8 cellular contexts compared by ENCODE assay signal in the genomic region with DNA sequence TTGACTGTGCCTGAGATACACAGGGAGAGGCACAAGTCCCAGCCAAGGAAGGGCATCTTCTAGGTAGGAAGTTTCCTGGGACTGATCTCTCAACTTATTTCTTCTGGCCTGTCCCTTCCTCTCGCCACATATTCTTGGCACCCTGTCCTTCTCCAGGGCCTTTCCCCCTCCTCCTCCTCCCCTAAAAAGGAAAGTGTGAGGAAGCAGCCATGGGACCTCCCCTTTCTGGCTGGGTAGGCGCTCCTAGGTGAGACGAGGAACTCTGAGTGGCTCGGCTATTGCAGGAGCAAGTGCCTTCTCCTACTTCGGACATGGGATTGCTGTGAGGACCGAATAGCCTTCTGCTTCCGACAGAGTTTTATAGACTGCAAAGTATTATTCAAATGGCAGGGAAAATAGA. TPM values are rescaled to one million over a fixed set of nuclear protein-coding genes. Genes with fewer than 3 reads are reported as not detected.
DNase-seq lines count a peak whose midpoint lies in the region; ATAC-seq and TF ChIP-seq lines count a peak whose summit lies in the region.

No MANE protein-coding gene starts in this region.

- H3K27me3 ChIP-seq in DND-41 (ENCODE audit: insufficient read depth, low read length, poor library complexity) (no peaks in the 10 kb centered on the region), neural progenitor cell (no peaks in the 10 kb centered on the region)

- ATAC-seq in DND-41 (ENCODE audit: insufficient read depth, low read depth) (0 out of 3 replicates have a peak, but pooled peaks have one; percentile 22), HG03175 (IDR thresholded peaks at IDR 0.05; ENCODE audit: unreplicated experiment) (peak; percentile 20)

- H3K27ac Mint-ChIP-seq in neural progenitor cell, result no peak overlapping the region

- H3K4me2 ChIP-seq in DND-41 (ENCODE audit: insufficient read depth, low read length) (0 out of 2 replicates have a peak overlapping the region, but pooled peaks have one; percentile 23), neural progenitor cell (no peak overlapping the region)

- DNase-seq in DND-41, result no peak
- DNase-seq in coronary artery (ENCODE audit: low spot score), result no peak
- no peak for DNase-seq in neural progenitor cell (ENCODE audit: low spot score)
- no peak for DNase-seq in GOT3 (lab: John Stamatoyannopoulos, UW)
- DNase-seq in foreskin melanocyte, result no peak
- no peak for DNase-seq in GM20000 (ENCODE audit: low spot score)
- no peak for DNase-seq in NCI-H2029 treated with DMSO at 0.1 percent for 48 hours (lab: John Stamatoyannopoulos, UW)

- H3K9ac ChIP-seq in DND-41 (ENCODE audit: low read depth, low read length), result no peak overlapping the region
- no peak overlapping the region for H3K9ac ChIP-seq in neural progenitor cell

- no peaks in the 10 kb centered on the region for H3K27me3 Mint-ChIP-seq in neural progenitor cell (ENCODE audit: insufficient read depth, low read depth)

- H3F3A ChIP-seq in neural progenitor cell (ENCODE audit: low read depth), result no peaks in the 10 kb centered on the region

- H3K4me3 ChIP-seq in DND-41 (ENCODE audit: low read depth in 1 of 2, low read length in 2 of 2) (no peak overlapping the region), coronary artery (peak overlapping the region; percentile 55), neural progenitor cell (no peak overlapping the region)

- H3K79me2 ChIP-seq in DND-41 (ENCODE audit: insufficient read depth, low read length) (no peaks in the 10 kb centered on the region), neural progenitor cell (ENCODE audit: low read depth) (no peaks in the 10 kb centered on the region)

- H3K9me3 Mint-ChIP-seq in neural progenitor cell, result no peaks in the 10 kb centered on the region

- no peaks in the 10 kb centered on the region for H3K4me1 Mint-ChIP-seq in neural progenitor cell

- TF ChIP-seq CTCF in DND-41 (IDR thresholded peaks at IDR 0.05; ENCODE audit: borderline replicate concordance, extremely low read depth, low read length, poor library complexity, severe bottlenecking), result no peak
- no peak for TF ChIP-seq CTCF in coronary artery (IDR thresholded peaks at IDR 0.05)
- TF ChIP-seq CTCF in neural progenitor cell (IDR thresholded peaks at IDR 0.05), result no peak
- TF ChIP-seq CTCF in GM20000 (IDR thresholded peaks at IDR 0.05; ENCODE audit: extremely low read depth, missing control alignments), result no peak

- H3K9me3 ChIP-seq in DND-41 (ENCODE audit: insufficient read depth, low read length, severe bottlenecking) (no peaks in the 10 kb centered on the region), neural progenitor cell (ENCODE audit: low read depth) (no peaks in the 10 kb centered on the region)

- H2AFZ ChIP-seq in DND-41 (ENCODE audit: low read depth, low read length) (peak overlapping the region; percentile 73), neural progenitor cell (replicated peaks) (peak overlapping the region; percentile 79)

- H4K20me1 ChIP-seq in DND-41 (ENCODE audit: insufficient read depth, low read length) (no peaks in the 10 kb centered on the region), neural progenitor cell (ENCODE audit: low read depth) (no peaks in the 10 kb centered on the region)

- H3K4me1 ChIP-seq in DND-41 (ENCODE audit: insufficient read depth, low read length), result peaks cover 7% of the 10 kb centered on the region
- no peaks in the 10 kb centered on the region for H3K4me1 ChIP-seq in neural progenitor cell

- no peaks in the 10 kb centered on the region for H3K36me3 Mint-ChIP-seq in neural progenitor cell

- no peak overlapping the region for H3K27ac ChIP-seq in DND-41 (ENCODE audit: low read length)
- peak overlapping the region; percentile 71 to 86 for H3K27ac ChIP-seq in coronary artery
- H3K27ac ChIP-seq in neural progenitor cell, result no peak overlapping the region

- H3K4me3 Mint-ChIP-seq in neural progenitor cell, result no peak overlapping the region

- no peaks in the 10 kb centered on the region for H3K36me3 ChIP-seq in DND-41 (ENCODE audit: insufficient read depth, low read length)
- H3K36me3 ChIP-seq in neural progenitor cell, result no peaks in the 10 kb centered on the region

RNA-seq across cellular contexts. Expression of a gene that starts 15.5 kb away (rescaled TPM):
- not detected in 2 replicates for total RNA-seq in neural progenitor cell (ENCODE audit: low replicate concordance)

RNA-seq across cellular contexts. Expression of a gene that starts 42.5 kb away (rescaled TPM):
- 6.2 and 6.8 TPM in 2 replicates for total RNA-seq in neural progenitor cell (ENCODE audit: low replicate concordance)

RNA-seq across cellular contexts. Expression of a gene that starts 54.1 kb away (rescaled TPM):
- total RNA-seq in neural progenitor cell (ENCODE audit: low replicate concordance), result 11.3 and 11.5 TPM in 2 replicates

Comparison
In these comparisons a context has a peak if more than half of its experiments do, and no peak if none do; other contexts are left out.
1. H3K27ac ChIP-seq: peak in coronary artery (2 of 2); none in DND-41 (single experiment) and neural progenitor cell (single experiment).